Comparison of ENCODE assay signal across 21 cellular contexts in genomic region chr17:63831505-63831904, GRCh38. TPM values are rescaled to one million over a fixed set of nuclear protein-coding genes. Genes with fewer than 3 reads are reported as not detected.
DNase-seq lines count a peak whose midpoint lies in the region; FAIRE-seq and TF ChIP-seq lines count a peak whose summit lies in the region.
"Had no signal": no experiment of that assay in that cellular context is flagged by ENCODE, and none has a peak within 500 bp of the region (broad histone marks: within the 10 kb centered on the region; RNA-seq: fewer than 3 reads in every experiment).

No MANE protein-coding gene starts in this region.

- H3K4me1 Mint-ChIP-seq in activated CD4-positive, alpha-beta T cell treated with anti-CD3 and anti-CD28 coated beads, Interleukin-2, amount 10 ng/mL, durations not matched to agents 7 days and 5 days: peaks cover 58% of the 10 kb centered on the region
- H3K4me1 Mint-ChIP-seq in T-helper 2 cell treated with Interferon-gamma antibody and Interleukin-4, amounts not matched to agents 5 μg/mL and 100 μg/mL, for 36 hours (ENCODE audit: low read depth): peaks cover 41% of the 10 kb centered on the region
- peaks cover 9 to 14% of the 10 kb centered on the region in 2 experiments for H3K4me1 Mint-ChIP-seq in H9

- POLR2A ChIA-PET in activated CD4-positive, alpha-beta T cell treated with anti-CD3 and anti-CD28 coated beads, Interleukin-2, amount 10 ng/mL, durations not matched to agents 7 days and 5 days (lab: Charles Lee): no interaction called here

- H4K5ac ChIP-seq in H9 (ENCODE audit: insufficient read length, low read depth, low read length): no peak overlapping the region

- no peak overlapping the region for H3K4me2 ChIP-seq in H9 (ENCODE audit: insufficient read depth, insufficient read length, low read length)
- H3K4me2 ChIP-seq: A549 had no signal

- H3K4ac ChIP-seq in H9 (ENCODE audit: low read depth, low read length): no peak overlapping the region

- H3K9ac ChIP-seq in kidney (ENCODE audit: low read length in 2 of 2): no peak overlapping the region
- no peak overlapping the region for H3K9ac ChIP-seq in H9 (ENCODE audit: extremely low read depth, insufficient read length, low read length)

- H3K79me1 ChIP-seq in H9 (ENCODE audit: insufficient read depth, low read depth, low read length, poor library complexity, severe bottlenecking): peaks cover 3% of the 10 kb centered on the region

- H3K18ac ChIP-seq in H9 (ENCODE audit: insufficient read length, low read depth, low read length): no peak overlapping the region

- no peak overlapping the region for H4K91ac ChIP-seq in H9 (ENCODE audit: insufficient read length, low read depth, low read length)

- H4K20me1 ChIP-seq in H9 (ENCODE audit: control insufficient read depth, insufficient read depth, insufficient read length): peaks cover 2% of the 10 kb centered on the region

- H2BK15ac ChIP-seq in H9 (ENCODE audit: low read depth, low read length): no peak overlapping the region

- peaks cover 67% of the 10 kb centered on the region for H3K36me3 Mint-ChIP-seq in activated CD4-positive, alpha-beta T cell treated with anti-CD3 and anti-CD28 coated beads, Interleukin-2, amount 10 ng/mL, durations not matched to agents 7 days and 5 days (ENCODE audit: low read depth)
- peaks cover 72% of the 10 kb centered on the region for H3K36me3 Mint-ChIP-seq in T-helper 2 cell treated with Interferon-gamma antibody and Interleukin-4, amounts not matched to agents 5 μg/mL and 100 μg/mL, for 36 hours (ENCODE audit: low read depth)
- peaks cover 57 to 92% (median 77%) of the 10 kb centered on the region in 3 experiments for H3K36me3 Mint-ChIP-seq in H9 (ENCODE audit: insufficient read depth in 1 of 3, low read depth in 3 of 3)

- no peaks in the 10 kb centered on the region for H3K27me3 Mint-ChIP-seq in activated CD4-positive, alpha-beta T cell treated with anti-CD3 and anti-CD28 coated beads, Interleukin-2, amount 10 ng/mL, durations not matched to agents 7 days and 5 days
- H3K27me3 Mint-ChIP-seq in T-helper 2 cell treated with Interferon-gamma antibody and Interleukin-4, amounts not matched to agents 5 μg/mL and 100 μg/mL, for 36 hours (ENCODE audit: low read depth): no peaks in the 10 kb centered on the region
- H3K27me3 Mint-ChIP-seq in H9 (ENCODE audit: low read depth): no peaks in the 10 kb centered on the region; the same call in 1 of the 2 replicates

- H3K4me3 Mint-ChIP-seq in activated CD4-positive, alpha-beta T cell treated with anti-CD3 and anti-CD28 coated beads, Interleukin-2, amount 10 ng/mL, durations not matched to agents 7 days and 5 days: no peak overlapping the region
- H3K4me3 Mint-ChIP-seq in T-helper 2 cell treated with Interferon-gamma antibody and Interleukin-4, amounts not matched to agents 5 μg/mL and 100 μg/mL, for 36 hours: no peak overlapping the region
- no peak overlapping the region for H3K4me3 Mint-ChIP-seq in H9

- peaks cover 6% of the 10 kb centered on the region; the same call in 1 of the 2 replicates for H3K79me2 ChIP-seq in H9 (ENCODE audit: insufficient read depth, low read length)

- no peak overlapping the region for H3K23ac ChIP-seq in H9 (ENCODE audit: insufficient read length, low read depth, low read length)

- no peak overlapping the region for H2BK12ac ChIP-seq in H9 (ENCODE audit: insufficient read length, low read depth, low read length)

- no peak overlapping the region for H3K4me3 ChIP-seq in kidney (ENCODE audit: low read length in 2 of 2)
- H3K4me3 ChIP-seq: A549, lung, right atrium auricular region, SK-N-MC, thoracic aorta had no signal

- H3K56ac ChIP-seq in H9 (ENCODE audit: insufficient read length, low read depth, low read length): no peak overlapping the region

- no peak overlapping the region for H3K27ac ChIP-seq in kidney (ENCODE audit: low read depth in 2 of 2, low read length in 2 of 2)
- no peak overlapping the region for H3K27ac ChIP-seq in H9 (ENCODE audit: insufficient read length, low read depth, low read length)
- H3K27ac ChIP-seq: A549, right atrium auricular region, SK-N-MC, thoracic aorta had no signal

- no peak overlapping the region for H2BK5ac ChIP-seq in H9 (ENCODE audit: insufficient read length, low read length)

- H2BK120ac ChIP-seq in H9 (ENCODE audit: low read depth, low read length, poor library complexity, severe bottlenecking): no peak overlapping the region

- no CpG with 5 or more reads among the region's 8 CpGs for WGBS in H9 (ENCODE audit: extremely low coverage, insufficient read length, low lambda C conversion rate)

- H4K8ac ChIP-seq in H9 (replicated peaks; ENCODE audit: insufficient read length, low read depth, low read length): no peak overlapping the region

- no peak for DNase-seq in activated CD4-positive, alpha-beta T cell treated with anti-CD3 and anti-CD28 coated beads, Interleukin-2, amount 10 ng/mL, durations not matched to agents 7 days and 5 days
- DNase-seq in activated CD4-positive, alpha-beta T cell treated with anti-CD3 and anti-CD28 coated beads, Interleukin-2, amount 50 U/mL, for 48 hours: no peak
- DNase-seq in T-helper 2 cell treated with Interferon-gamma antibody and Interleukin-4, amounts not matched to agents 5 μg/mL and 100 μg/mL, for 36 hours (ENCODE audit: low spot score): no peak
- DNase-seq in kidney (peak; percentile 32), H9 (no peak), NCI-H345 treated with DMSO at 0.1 percent for 48 hours (lab: John Stamatoyannopoulos, UW; ENCODE audit: unreplicated experiment) (no peak)
- DNase-seq: amygdala, COR-L47, NCI-H2029 treated with DMSO at 0.1 percent for 48 hours, NCI-H526, PC-3 had no signal

- intact Hi-C loops in kidney (cut with DNase I): no loop called here

- H3K9me3 Mint-ChIP-seq in activated CD4-positive, alpha-beta T cell treated with anti-CD3 and anti-CD28 coated beads, Interleukin-2, amount 10 ng/mL, durations not matched to agents 7 days and 5 days: no peaks in the 10 kb centered on the region
- H3K9me3 Mint-ChIP-seq in T-helper 2 cell treated with Interferon-gamma antibody and Interleukin-4, amounts not matched to agents 5 μg/mL and 100 μg/mL, for 36 hours: no peaks in the 10 kb centered on the region
- H3K9me3 Mint-ChIP-seq in H9: no peaks in the 10 kb centered on the region; a peak in 1 of 5 replicates

- no peak for FAIRE-seq in kidney (lab: Jason Lieb, UNC)
- FAIRE-seq: A549, frontal cortex, GM12892, H1 had no signal

- peak overlapping the region; percentile 77 for H3K27ac Mint-ChIP-seq in activated CD4-positive, alpha-beta T cell treated with anti-CD3 and anti-CD28 coated beads, Interleukin-2, amount 10 ng/mL, durations not matched to agents 7 days and 5 days
- H3K27ac Mint-ChIP-seq in T-helper 2 cell treated with Interferon-gamma antibody and Interleukin-4, amounts not matched to agents 5 μg/mL and 100 μg/mL, for 36 hours: peak overlapping the region; percentile 55
- no peak overlapping the region for H3K27ac Mint-ChIP-seq in H9

- H3K4me1 ChIP-seq in kidney (ENCODE audit: control insufficient read depth in 1 of 2, insufficient read depth in 1 of 2, low read depth in 1 of 2, low read length in 2 of 2): peaks cover 13 to 14% of the 10 kb centered on the region in 2 donors
- no peaks in the 10 kb centered on the region for H3K4me1 ChIP-seq in H9 (ENCODE audit: insufficient read depth, low read length)

- H3K14ac ChIP-seq in H9 (ENCODE audit: insufficient read depth, low read length): no peak overlapping the region

- H3K23me2 ChIP-seq in H9 (ENCODE audit: insufficient read length, low read depth, low read length, poor library complexity, severe bottlenecking): peaks cover 6% of the 10 kb centered on the region

- CTCF ChIA-PET in activated CD4-positive, alpha-beta T cell treated with anti-CD3 and anti-CD28 coated beads, Interleukin-2, amount 10 ng/mL, durations not matched to agents 7 days and 5 days (lab: Charles Lee): interaction anchor here (1.6 to 2.3 kb wide), 3 partner anchors 10 to 17 kb away, joined by 3 to 9 read pairs (median 8); no protein-coding TSS in a partner anchor

- peaks cover 44 to 72% of the 10 kb centered on the region in 2 donors for H3K36me3 ChIP-seq in kidney (ENCODE audit: control insufficient read depth in 1 of 2, insufficient read depth in 2 of 2, low read length in 2 of 2)

- no peak for TF ChIP-seq CTCF in kidney (IDR thresholded peaks at IDR 0.05; ENCODE audit: borderline replicate concordance, extremely low read depth, insufficient read depth)
- TF ChIP-seq CTCF in H9 (conservative IDR thresholded peaks at IDR 0.05): no peak

- H2BK20ac ChIP-seq in H9 (ENCODE audit: low read depth, low read length, poor library complexity, severe bottlenecking): no peak overlapping the region

- H3K9me3 ChIP-seq in kidney (ENCODE audit: control insufficient read depth in 1 of 2, low read length in 2 of 2) (no peaks in the 10 kb centered on the region), H9 (ENCODE audit: control insufficient read depth, low read depth, low read length) (no peaks in the 10 kb centered on the region)
- H3K9me3 ChIP-seq: A549, right atrium auricular region, thoracic aorta had no signal

- no peak overlapping the region for H2AFZ ChIP-seq in H9 (ENCODE audit: low read length)

- H2AK5ac ChIP-seq in H9 (ENCODE audit: insufficient read length, low read length): no peak overlapping the region

- no peaks in the 10 kb centered on the region for H3K27me3 ChIP-seq in H9 (ENCODE audit: insufficient read depth, low read length)
- H3K27me3 ChIP-seq: right atrium auricular region had no signal

- no peak overlapping the region for H3T11ph ChIP-seq in H9 (ENCODE audit: low read length)

RNA-seq across cellular contexts. Expression of gene FTSJ3, which starts 4.0 kb away (rescaled TPM):
- total RNA-seq in activated CD4-positive, alpha-beta T cell treated with anti-CD3 and anti-CD28 coated beads, Interleukin-2, amount 10 ng/mL, durations not matched to agents 7 days and 5 days: 10 to 100 TPM; 49.2 to 55.0 TPM
- 38.7 TPM for total RNA-seq in kidney
- 23.7 TPM for polyA plus RNA-seq in kidney (ENCODE audit: insufficient read depth, low read depth, low replicate concordance)
- total RNA-seq in H9 (2021): 77.5 and 80.3 TPM in 2 replicates

RNA-seq across cellular contexts. Expression of gene PSMC5, which starts 4.3 kb away (rescaled TPM):
- 100 to 1,000 TPM; 119 to 155 TPM for total RNA-seq in activated CD4-positive, alpha-beta T cell treated with anti-CD3 and anti-CD28 coated beads, Interleukin-2, amount 10 ng/mL, durations not matched to agents 7 days and 5 days
- total RNA-seq in kidney: 145 TPM
- 247 TPM for polyA plus RNA-seq in kidney (ENCODE audit: insufficient read depth, low read depth, low replicate concordance)
- total RNA-seq in H9 (2021): 178 and 183 TPM in 2 replicates

RNA-seq across cellular contexts. Expression of gene SMARCD2, which starts 11.0 kb away (rescaled TPM):
- total RNA-seq in activated CD4-positive, alpha-beta T cell treated with anti-CD3 and anti-CD28 coated beads, Interleukin-2, amount 10 ng/mL, durations not matched to agents 7 days and 5 days: 100 to 1,000 TPM; 133 to 138 TPM
- 65.1 TPM for total RNA-seq in kidney
- 39.9 TPM for polyA plus RNA-seq in kidney (ENCODE audit: insufficient read depth, low read depth, low replicate concordance)
- 68.9 and 71.4 TPM in 2 replicates for total RNA-seq in H9 (2021)

RNA-seq across cellular contexts. Expression of gene CSH2, which starts 42.0 kb away (rescaled TPM):
- total RNA-seq in activated CD4-positive, alpha-beta T cell treated with anti-CD3 and anti-CD28 coated beads, Interleukin-2, amount 10 ng/mL, durations not matched to agents 7 days and 5 days: not detected
- total RNA-seq in kidney: not detected
- polyA plus RNA-seq in kidney (ENCODE audit: insufficient read depth, low read depth, low replicate concordance): not detected
- total RNA-seq in H9 (2021): not detected in 2 replicates
- total RNA-seq: frontal cortex, G401, lung, PC-3, right atrium auricular region, thoracic aorta had no signal
- polyA plus RNA-seq: A549, H1, lung, neural cell had no signal

RNA-seq across cellular contexts. Expression of gene GH2, which starts 50.2 kb away (rescaled TPM):
- total RNA-seq in activated CD4-positive, alpha-beta T cell treated with anti-CD3 and anti-CD28 coated beads, Interleukin-2, amount 10 ng/mL, durations not matched to agents 7 days and 5 days: not detected
- total RNA-seq in kidney: not detected
- polyA plus RNA-seq in kidney (ENCODE audit: insufficient read depth, low read depth, low replicate concordance): not detected
- total RNA-seq in H9 (2021): 0.50 and 0.77 TPM in 2 replicates
- total RNA-seq: frontal cortex, G401, lung, PC-3, right atrium auricular region, thoracic aorta had no signal
- polyA plus RNA-seq: A549, lung, neural cell had no signal

Comparison
In these comparisons a context has a peak if more than half of its experiments do, and no peak if none do; other contexts are left out.
1. H3K27ac Mint-ChIP-seq: peak in activated CD4-positive, alpha-beta T cell treated with anti-CD3 and anti-CD28 coated beads, Interleukin-2, amount 10 ng/mL, durations not matched to agents 7 days and 5 days (single experiment) and T-helper 2 cell treated with Interferon-gamma antibody and Interleukin-4, amounts not matched to agents 5 μg/mL and 100 μg/mL, for 36 hours (single experiment); none in H9 (0 of 3).